Comparison of ENCODE assay signal across 1 cellular context in the genomic region with DNA sequence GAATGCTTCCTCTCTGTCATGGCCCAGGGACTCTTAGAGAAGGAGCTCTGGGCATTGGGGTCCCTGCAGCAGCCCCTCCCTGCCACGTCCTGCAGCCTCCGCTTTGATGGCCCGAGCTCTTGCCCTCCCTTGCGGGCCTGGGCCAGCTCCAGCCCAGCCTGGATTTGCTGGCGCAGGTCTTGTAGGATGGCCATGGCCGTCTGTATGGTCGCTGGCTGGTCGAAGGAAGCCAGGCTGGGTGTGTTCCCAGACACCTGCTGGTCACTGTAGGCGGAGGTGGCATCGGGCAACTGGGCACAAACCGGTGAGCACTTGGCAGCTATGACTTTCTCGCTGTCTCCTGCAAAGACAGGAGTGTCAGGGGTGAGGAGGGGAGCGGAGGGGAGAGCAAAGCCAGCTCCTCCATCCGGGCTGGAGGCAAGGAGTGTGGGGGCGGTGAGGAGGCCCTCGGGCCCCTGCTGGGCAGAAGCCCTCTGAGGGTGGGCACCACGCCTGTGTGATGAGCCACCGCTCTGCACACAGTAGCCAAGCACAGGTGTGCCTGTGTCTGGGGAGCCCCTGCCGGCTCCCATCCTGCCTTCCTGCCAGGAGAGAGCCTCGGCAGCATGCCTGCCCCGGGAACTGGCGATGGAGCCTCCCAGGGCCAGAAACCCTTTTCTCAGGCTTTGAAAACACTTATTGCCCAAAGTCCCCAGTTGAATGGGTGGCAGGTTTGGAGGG.
A peak's percentile ranks its signal among the peaks of the same experiment; 100 is the strongest.
TF ChIP-seq lines count a peak whose summit lies in the region.

No MANE protein-coding gene starts in this region.

TF ChIP-seq in HEK293, 187 proteins besides CTCF, POLR2A, EP300 and RAD21 (continued from another document):
- TF ChIP-seq, protein P1, sequence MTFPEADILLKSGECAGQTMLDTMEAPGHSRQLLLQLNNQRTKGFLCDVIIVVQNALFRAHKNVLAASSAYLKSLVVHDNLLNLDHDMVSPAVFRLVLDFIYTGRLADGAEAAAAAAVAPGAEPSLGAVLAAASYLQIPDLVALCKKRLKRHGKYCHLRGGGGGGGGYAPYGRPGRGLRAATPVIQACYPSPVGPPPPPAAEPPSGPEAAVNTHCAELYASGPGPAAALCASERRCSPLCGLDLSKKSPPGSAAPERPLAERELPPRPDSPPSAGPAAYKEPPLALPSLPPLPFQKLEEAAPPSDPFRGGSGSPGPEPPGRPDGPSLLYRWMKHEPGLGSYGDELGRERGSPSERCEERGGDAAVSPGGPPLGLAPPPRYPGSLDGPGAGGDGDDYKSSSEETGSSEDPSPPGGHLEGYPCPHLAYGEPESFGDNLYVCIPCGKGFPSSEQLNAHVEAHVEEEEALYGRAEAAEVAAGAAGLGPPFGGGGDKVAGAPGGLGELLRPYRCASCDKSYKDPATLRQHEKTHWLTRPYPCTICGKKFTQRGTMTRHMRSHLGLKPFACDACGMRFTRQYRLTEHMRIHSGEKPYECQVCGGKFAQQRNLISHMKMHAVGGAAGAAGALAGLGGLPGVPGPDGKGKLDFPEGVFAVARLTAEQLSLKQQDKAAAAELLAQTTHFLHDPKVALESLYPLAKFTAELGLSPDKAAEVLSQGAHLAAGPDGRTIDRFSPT (tag by site-specific recombination; IDR thresholded peaks at IDR 0.05): peak; percentile 43; the same call in 1 of the 2 replicates
- TF ChIP-seq EGR2 (tag by site-specific recombination; IDR thresholded peaks at IDR 0.05; ENCODE audit: low read depth): 0 out of 2 replicates have a peak, but pooled peaks have one; percentile 17
- TF ChIP-seq, protein P2, sequence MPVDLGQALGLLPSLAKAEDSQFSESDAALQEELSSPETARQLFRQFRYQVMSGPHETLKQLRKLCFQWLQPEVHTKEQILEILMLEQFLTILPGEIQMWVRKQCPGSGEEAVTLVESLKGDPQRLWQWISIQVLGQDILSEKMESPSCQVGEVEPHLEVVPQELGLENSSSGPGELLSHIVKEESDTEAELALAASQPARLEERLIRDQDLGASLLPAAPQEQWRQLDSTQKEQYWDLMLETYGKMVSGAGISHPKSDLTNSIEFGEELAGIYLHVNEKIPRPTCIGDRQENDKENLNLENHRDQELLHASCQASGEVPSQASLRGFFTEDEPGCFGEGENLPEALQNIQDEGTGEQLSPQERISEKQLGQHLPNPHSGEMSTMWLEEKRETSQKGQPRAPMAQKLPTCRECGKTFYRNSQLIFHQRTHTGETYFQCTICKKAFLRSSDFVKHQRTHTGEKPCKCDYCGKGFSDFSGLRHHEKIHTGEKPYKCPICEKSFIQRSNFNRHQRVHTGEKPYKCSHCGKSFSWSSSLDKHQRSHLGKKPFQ (tag by site-specific recombination; IDR thresholded peaks at IDR 0.05): no peak
- TF ChIP-seq ZFHX2 (tag by site-specific recombination; conservative IDR thresholded peaks at IDR 0.05): peak; percentile 43
- TF ChIP-seq ZNF140 (tag by site-specific recombination; IDR thresholded peaks at IDR 0.05): no peak
TF ChIP-seq in HEK293: peak in this region for 3.
